Comparison of ENCODE assay signal across 16 cellular contexts in the genomic region with DNA sequence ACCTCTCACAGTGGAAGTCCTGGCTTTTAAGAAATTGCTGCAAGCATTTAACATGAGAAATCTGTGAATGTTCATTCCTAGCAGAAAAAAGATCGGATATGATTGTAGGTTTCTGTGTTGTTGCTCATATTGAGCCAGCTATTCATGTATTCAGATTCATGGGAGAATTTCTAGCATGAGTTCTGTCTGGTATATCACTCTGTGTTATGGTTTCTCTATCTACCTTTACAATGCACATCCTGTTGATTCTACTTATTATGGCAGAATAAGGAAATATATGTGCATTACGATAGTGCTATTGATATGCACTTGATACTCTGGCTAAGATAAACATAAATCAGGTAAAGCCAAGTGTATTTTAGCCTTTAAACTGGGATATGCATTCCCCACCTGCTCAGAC.
DNase-seq lines count a peak whose midpoint lies in the region; ATAC-seq and TF ChIP-seq lines count a peak whose summit lies in the region.
"Had no signal": no experiment of that assay in that cellular context is flagged by ENCODE, and none has a peak within 500 bp of the region (broad histone marks: within the 10 kb centered on the region; RNA-seq: fewer than 3 reads in every experiment).

No MANE protein-coding gene starts in this region.

- no peak for ATAC-seq in stimulated activated effector memory CD8-positive, alpha-beta T cell treated with anti-CD3 and anti-CD28 coated beads, Interleukin-12 subunit alpha, Interleukin-12 subunit beta, amount 100 ng/mL, for 72 hours
- no peak for ATAC-seq in esophagus mucosa
- ATAC-seq in GM19463 (IDR thresholded peaks at IDR 0.05; ENCODE audit: unreplicated experiment), result no peak

- peaks cover 20% of the 10 kb centered on the region for H3K27me3 Mint-ChIP-seq in activated CD4-positive, alpha-beta memory T cell treated with anti-CD3 and anti-CD28 coated beads, Interleukin-2, amount 10 ng/mL, durations not matched to agents 7 days and 5 days
- H3K27me3 Mint-ChIP-seq in activated CD4-positive, alpha-beta memory T cell treated with anti-CD3 and anti-CD28 coated beads for 36 hours, result peaks cover 2% of the 10 kb centered on the region
- H3K27me3 Mint-ChIP-seq in IgD-negative memory B cell, result peaks cover 1% of the 10 kb centered on the region

- no peaks in the 10 kb centered on the region for H3K36me3 Mint-ChIP-seq in activated CD4-positive, alpha-beta memory T cell treated with anti-CD3 and anti-CD28 coated beads, Interleukin-2, amount 10 ng/mL, durations not matched to agents 7 days and 5 days (ENCODE audit: low read depth)
- H3K36me3 Mint-ChIP-seq in activated CD4-positive, alpha-beta memory T cell treated with anti-CD3 and anti-CD28 coated beads for 36 hours, result no peaks in the 10 kb centered on the region
- H3K36me3 Mint-ChIP-seq in IgD-negative memory B cell, result peaks cover 2% of the 10 kb centered on the region
- no peaks in the 10 kb centered on the region for H3K36me3 Mint-ChIP-seq in stimulated activated effector memory CD8-positive, alpha-beta T cell treated with anti-CD3 and anti-CD28 coated beads, Interleukin-12 subunit alpha, Interleukin-12 subunit beta, amount 100 ng/mL, for 72 hours

- no peak for TF ChIP-seq CTCF in VCaP (conservative IDR thresholded peaks at IDR 0.05)

- no peak overlapping the region for H3K27ac Mint-ChIP-seq in activated CD4-positive, alpha-beta memory T cell treated with anti-CD3 and anti-CD28 coated beads, Interleukin-2, amount 10 ng/mL, durations not matched to agents 7 days and 5 days
- no peak overlapping the region for H3K27ac Mint-ChIP-seq in activated CD4-positive, alpha-beta memory T cell treated with anti-CD3 and anti-CD28 coated beads for 36 hours
- peak overlapping the region; percentile 2 to 87 (median 76) for H3K27ac Mint-ChIP-seq in IgD-negative memory B cell
- H3K27ac Mint-ChIP-seq in stimulated activated effector memory CD8-positive, alpha-beta T cell treated with anti-CD3 and anti-CD28 coated beads, Interleukin-12 subunit alpha, Interleukin-12 subunit beta, amount 100 ng/mL, for 72 hours, result no peak overlapping the region
- H3K27ac Mint-ChIP-seq: activated CD4-positive, alpha-beta T cell treated with anti-CD3 and anti-CD28 coated beads, Interleukin-2, amount 10 ng/mL, durations not matched to agents 7 days and 5 days had no signal

- peaks cover 21% of the 10 kb centered on the region for H3K4me1 Mint-ChIP-seq in activated CD4-positive, alpha-beta memory T cell treated with anti-CD3 and anti-CD28 coated beads, Interleukin-2, amount 10 ng/mL, durations not matched to agents 7 days and 5 days
- H3K4me1 Mint-ChIP-seq in activated CD4-positive, alpha-beta memory T cell treated with anti-CD3 and anti-CD28 coated beads for 36 hours (ENCODE audit: low read depth), result peaks cover 21% of the 10 kb centered on the region
- peaks cover 23 to 26% (median 25%) of the 10 kb centered on the region in 3 donors for H3K4me1 Mint-ChIP-seq in IgD-negative memory B cell
- peaks cover 15% of the 10 kb centered on the region for H3K4me1 Mint-ChIP-seq in stimulated activated effector memory CD8-positive, alpha-beta T cell treated with anti-CD3 and anti-CD28 coated beads, Interleukin-12 subunit alpha, Interleukin-12 subunit beta, amount 100 ng/mL, for 72 hours

- H3K27ac ChIP-seq in VCaP, result peak overlapping the region; percentile 93
- H3K27ac ChIP-seq: 22Rv1, C4-2B, esophagus squamous epithelium had no signal

- CTCF ChIA-PET in activated CD4-positive, alpha-beta memory T cell treated with anti-CD3 and anti-CD28 coated beads, Interleukin-2, amount 10 ng/mL, durations not matched to agents 7 days and 5 days (lab: Charles Lee), result interaction anchor here (0.9 kb wide), 1 partner anchor 68 kb away, joined by 4 read pairs; no protein-coding TSS in a partner anchor
- CTCF ChIA-PET in activated CD4-positive, alpha-beta memory T cell treated with anti-CD3 and anti-CD28 coated beads for 36 hours (lab: Charles Lee), result no interaction called here

- H3K9me3 Mint-ChIP-seq in activated CD4-positive, alpha-beta memory T cell treated with anti-CD3 and anti-CD28 coated beads, Interleukin-2, amount 10 ng/mL, durations not matched to agents 7 days and 5 days, result no peaks in the 10 kb centered on the region
- H3K9me3 Mint-ChIP-seq in activated CD4-positive, alpha-beta memory T cell treated with anti-CD3 and anti-CD28 coated beads for 36 hours, result no peaks in the 10 kb centered on the region
- H3K9me3 Mint-ChIP-seq in IgD-negative memory B cell, result no peaks in the 10 kb centered on the region
- no peaks in the 10 kb centered on the region for H3K9me3 Mint-ChIP-seq in stimulated activated effector memory CD8-positive, alpha-beta T cell treated with anti-CD3 and anti-CD28 coated beads, Interleukin-12 subunit alpha, Interleukin-12 subunit beta, amount 100 ng/mL, for 72 hours
- H3K9me3 Mint-ChIP-seq: activated CD4-positive, alpha-beta T cell treated with anti-CD3 and anti-CD28 coated beads, Interleukin-2, amount 10 ng/mL, durations not matched to agents 7 days and 5 days had no signal

- intact Hi-C loops in activated CD4-positive, alpha-beta memory T cell treated with anti-CD3 and anti-CD28 coated beads for 36 hours (cut with micrococcal nuclease), result no loop called here

- H3K4me3 Mint-ChIP-seq in activated CD4-positive, alpha-beta memory T cell treated with anti-CD3 and anti-CD28 coated beads, Interleukin-2, amount 10 ng/mL, durations not matched to agents 7 days and 5 days, result peak overlapping the region; percentile 31
- no peak overlapping the region for H3K4me3 Mint-ChIP-seq in activated CD4-positive, alpha-beta memory T cell treated with anti-CD3 and anti-CD28 coated beads for 36 hours
- H3K4me3 Mint-ChIP-seq in IgD-negative memory B cell, result peak overlapping the region; percentile 64 to 92 (median 78)
- peak overlapping the region; percentile 57 for H3K4me3 Mint-ChIP-seq in stimulated activated effector memory CD8-positive, alpha-beta T cell treated with anti-CD3 and anti-CD28 coated beads, Interleukin-12 subunit alpha, Interleukin-12 subunit beta, amount 100 ng/mL, for 72 hours
- H3K4me3 Mint-ChIP-seq: activated CD4-positive, alpha-beta T cell treated with anti-CD3 and anti-CD28 coated beads, Interleukin-2, amount 10 ng/mL, durations not matched to agents 7 days and 5 days had no signal

- DNase-seq in activated CD4-positive, alpha-beta memory T cell treated with anti-CD3 and anti-CD28 coated beads, Interleukin-2, amount 10 ng/mL, durations not matched to agents 7 days and 5 days, result no peak
- no peak for DNase-seq in activated CD4-positive, alpha-beta memory T cell treated with anti-CD3 and anti-CD28 coated beads for 36 hours
- no peak for DNase-seq in stimulated activated effector memory CD8-positive, alpha-beta T cell treated with anti-CD3 and anti-CD28 coated beads, Interleukin-12 subunit alpha, Interleukin-12 subunit beta, amount 100 ng/mL, for 72 hours (ENCODE audit: low spot score in 2 of 2)
- no peak for DNase-seq in 8988T
- DNase-seq: activated CD4-positive, alpha-beta T cell treated with anti-CD3 and anti-CD28 coated beads, Interleukin-2, amount 10 ng/mL, durations not matched to agents 7 days and 5 days; DMS79; esophagus squamous epithelium; NCI-H1048; NCI-H69; thyroid gland had no signal

- POLR2A ChIA-PET in activated CD4-positive, alpha-beta memory T cell treated with anti-CD3 and anti-CD28 coated beads, Interleukin-2, amount 10 ng/mL, durations not matched to agents 7 days and 5 days (lab: Charles Lee), result interaction anchor here (1.0 to 1.7 kb wide), 4 partner anchors 25 to 83 kb away, joined by 3 to 14 read pairs (median 4); no protein-coding TSS in a partner anchor
- POLR2A ChIA-PET in activated CD4-positive, alpha-beta memory T cell treated with anti-CD3 and anti-CD28 coated beads for 36 hours (lab: Charles Lee), result no interaction called here

Comparison
In these comparisons a context has a peak if more than half of its experiments do, and no peak if none do; other contexts are left out.
1. H3K27ac Mint-ChIP-seq: peak in IgD-negative memory B cell (3 of 3); none in activated CD4-positive, alpha-beta memory T cell treated with anti-CD3 and anti-CD28 coated beads, Interleukin-2, amount 10 ng/mL, durations not matched to agents 7 days and 5 days (single experiment), activated CD4-positive, alpha-beta memory T cell treated with anti-CD3 and anti-CD28 coated beads for 36 hours (single experiment) and stimulated activated effector memory CD8-positive, alpha-beta T cell treated with anti-CD3 and anti-CD28 coated beads, Interleukin-12 subunit alpha, Interleukin-12 subunit beta, amount 100 ng/mL, for 72 hours (single experiment).